ENCODE assay signal across 26 cellular contexts in genomic region chr13:63643543-63643942, GRCh38.
"Had no signal": no experiment of that assay in that cellular context is flagged by ENCODE, and none has a peak within 500 bp of the region (broad histone marks: within the 10 kb centered on the region; RNA-seq: fewer than 3 reads in every experiment).

No MANE protein-coding gene starts in this region.

- DNase-seq: activated B cell treated with CpG ODN at 0.5 μM for 24 hours; activated CD4-positive, alpha-beta T cell treated with anti-CD3 and anti-CD28 coated beads for 48 hours; activated CD4-positive, alpha-beta T cell treated with anti-CD3 and anti-CD28 coated beads, Interleukin-2, amount 50 U/mL, for 1 hour; activated CD4-positive, alpha-beta T cell treated with anti-CD3 and anti-CD28 coated beads, Interleukin-2, amount 50 U/mL, for 48 hours; activated CD8-positive, alpha-beta memory T cell treated with anti-CD3 and anti-CD28 coated beads for 24 hours; activated CD8-positive, alpha-beta T cell treated with anti-CD3 and anti-CD28 coated beads for 36 hours; activated gamma-delta T cell; activated naive CD4-positive, alpha-beta T cell; activated naive CD4-positive, alpha-beta T cell treated with anti-CD3 and anti-CD28 coated beads, Interleukin-2, amount 10 ng/mL, durations not matched to agents 7 days and 5 days; activated naive CD8-positive, alpha-beta T cell treated with anti-CD3 and anti-CD28 coated beads, Interleukin-2, amount 10 ng/mL, durations not matched to agents 7 days and 5 days; activated T-cell treated with anti-CD3 and anti-CD28 coated beads, Interleukin-2, amount 50 U/mL, for 48 hours; dorsolateral prefrontal cortex; effector memory CD4-positive, alpha-beta T cell; endodermal cell; head of caudate nucleus; T-helper 1 cell; T-helper 17 cell; T1000; WERI-Rb-1 had no signal

- H3K27ac ChIP-seq: ascending aorta, breast epithelium, coronary artery, dorsolateral prefrontal cortex, esophagus muscularis mucosa, WERI-Rb-1 had no signal

- H3K9me3 ChIP-seq: ascending aorta, breast epithelium, esophagus muscularis mucosa had no signal

- ATAC-seq: activated CD4-positive, CD25-positive, alpha-beta regulatory T cell treated with anti-CD3 and anti-CD28 coated beads, Interleukin-2, amount 50 U/mL, for 24 hours; activated CD8-positive, alpha-beta T cell treated with anti-CD3 and anti-CD28 coated beads for 36 hours; activated naive CD4-positive, alpha-beta T cell treated with anti-CD3 and anti-CD28 coated beads, Interleukin-2, amount 50 U/mL, for 72 hours; T-helper 17 cell had no signal

- H3K36me3 ChIP-seq: ascending aorta, breast epithelium, esophagus muscularis mucosa, WERI-Rb-1 had no signal

- H3K4me3 ChIP-seq: ascending aorta, breast epithelium, coronary artery, dorsolateral prefrontal cortex, esophagus muscularis mucosa had no signal

- H3K27me3 ChIP-seq: ascending aorta, breast epithelium, dorsolateral prefrontal cortex, esophagus muscularis mucosa had no signal

- FAIRE-seq: frontal cortex had no signal

- H3K4me1 ChIP-seq: ascending aorta, breast epithelium, esophagus muscularis mucosa had no signal
